Comparison of ENCODE assay signal across 11 cellular contexts in genomic region chr13:98517576-98518310, GRCh38. TPM values are rescaled to one million over a fixed set of nuclear protein-coding genes. Genes with fewer than 3 reads are reported as not detected.
DNase-seq lines count a peak whose midpoint lies in the region; ATAC-seq and TF ChIP-seq lines count a peak whose summit lies in the region.
"Had no signal": no experiment of that assay in that cellular context is flagged by ENCODE, and none has a peak within 500 bp of the region (broad histone marks: within the 10 kb centered on the region; RNA-seq: fewer than 3 reads in every experiment).

No MANE protein-coding gene starts in this region.

- ATAC-seq in GM18519 (IDR thresholded peaks at IDR 0.05; ENCODE audit: low FRiP score, unreplicated experiment) = peak; percentile 32
- ATAC-seq in WTC11 = no peak
- peak in 1 of 2 donors; percentile 69 for ATAC-seq in natural killer cell treated with Interleukin-12 subunit alpha and Interleukin-12 subunit beta and Interleukin-15 and Interleukin-18, amount 100 ng/mL, for 72 hours
- no peak for ATAC-seq in gastrocnemius medialis
- ATAC-seq: right cardiac atrium had no signal

- TF ChIP-seq POLR2A in gastrocnemius medialis (IDR thresholded peaks at IDR 0.05) = no peak

- no peak overlapping the region for H3K27ac ChIP-seq in HEK293 (ENCODE audit: extremely low read depth, low read depth, low read length)
- H3K27ac ChIP-seq in gastrocnemius medialis = no peak overlapping the region

- TF ChIP-seq CTCF in HEK293 (tag by site-specific recombination; IDR thresholded peaks at IDR 0.05) (no peak), WTC11 (IDR thresholded peaks at IDR 0.05) (no peak), gastrocnemius medialis (IDR thresholded peaks at IDR 0.05 in 4 of 5, conservative IDR thresholded peaks at IDR 0.05 in 1 of 5) (no peak)

- in situ Hi-C loops in gastrocnemius medialis (cut with MboI; ENCODE audit: low sequenced_read_pairs in 4 of 4) = no loop called here

- H3K4me3 ChIP-seq in HEK293 (ENCODE audit: low read depth, low read length) (no peak overlapping the region), gastrocnemius medialis (no peak overlapping the region)

- no peak overlapping the region for H3K4me3 Mint-ChIP-seq in WTC11
- H3K4me3 Mint-ChIP-seq in natural killer cell treated with Interleukin-12 subunit alpha and Interleukin-12 subunit beta and Interleukin-15 and Interleukin-18, amount 100 ng/mL, for 72 hours = peak overlapping the region; percentile 6

- POLR2A ChIA-PET in HEK293 (lab: Yijun Ruan, JAX) = no interaction called here
- POLR2A ChIA-PET in WTC11 (lab: Charles Lee) = no interaction called here

- no peaks in the 10 kb centered on the region for H3K27me3 ChIP-seq in gastrocnemius medialis

- H3K36me3 ChIP-seq in HEK293 (ENCODE audit: control insufficient read depth in 2 of 2, insufficient read depth in 1 of 2, low read length in 2 of 2) = peaks cover 0 to 25% of the 10 kb centered on the region in 2 experiments; a peak in 2 of 3 replicates
- H3K36me3 ChIP-seq in gastrocnemius medialis = no peaks in the 10 kb centered on the region

- intact Hi-C loops in gastrocnemius medialis (cut with DNase I; ENCODE audit: low total_unique reads) = no loop called here

- no peaks in the 10 kb centered on the region for H3K27me3 Mint-ChIP-seq in WTC11 (ENCODE audit: low read depth)
- no peaks in the 10 kb centered on the region for H3K27me3 Mint-ChIP-seq in natural killer cell treated with Interleukin-12 subunit alpha and Interleukin-12 subunit beta and Interleukin-15 and Interleukin-18, amount 100 ng/mL, for 72 hours

- CTCF ChIA-PET in HEK293 (lab: Yijun Ruan, JAX) (interaction anchor here (1.5 kb wide), 1 partner anchor 136 kb away, joined by 5 read pairs; no protein-coding TSS in a partner anchor), WTC11 (lab: Charles Lee) (no interaction called here)

- H3K4me1 ChIP-seq in HEK293 (ENCODE audit: control insufficient read depth, insufficient read depth, low read length) (no peaks in the 10 kb centered on the region), gastrocnemius medialis (peaks cover 47 to 50% of the 10 kb centered on the region in 2 donors)

- H3K9me3 Mint-ChIP-seq in WTC11 = no peaks in the 10 kb centered on the region
- no peaks in the 10 kb centered on the region for H3K9me3 Mint-ChIP-seq in natural killer cell treated with Interleukin-12 subunit alpha and Interleukin-12 subunit beta and Interleukin-15 and Interleukin-18, amount 100 ng/mL, for 72 hours

- peaks cover 18% of the 10 kb centered on the region for H3K36me3 Mint-ChIP-seq in WTC11
- peaks cover 6% of the 10 kb centered on the region for H3K36me3 Mint-ChIP-seq in natural killer cell treated with Interleukin-12 subunit alpha and Interleukin-12 subunit beta and Interleukin-15 and Interleukin-18, amount 100 ng/mL, for 72 hours

- H3K27ac Mint-ChIP-seq in WTC11 = peak overlapping the region; percentile 67
- peak overlapping the region; percentile 34 to 53 for H3K27ac Mint-ChIP-seq in natural killer cell treated with Interleukin-12 subunit alpha and Interleukin-12 subunit beta and Interleukin-15 and Interleukin-18, amount 100 ng/mL, for 72 hours

- no peaks in the 10 kb centered on the region for H3K9me3 ChIP-seq in HEK293 (ENCODE audit: control insufficient read depth, insufficient read depth, low read depth, low read length)
- no peaks in the 10 kb centered on the region for H3K9me3 ChIP-seq in gastrocnemius medialis

- peaks cover 58% of the 10 kb centered on the region for H3K4me1 Mint-ChIP-seq in WTC11
- peaks cover 62 to 78% of the 10 kb centered on the region in 2 donors for H3K4me1 Mint-ChIP-seq in natural killer cell treated with Interleukin-12 subunit alpha and Interleukin-12 subunit beta and Interleukin-15 and Interleukin-18, amount 100 ng/mL, for 72 hours (ENCODE audit: low read depth in 2 of 2)

- DNase-seq in WTC11 (ENCODE audit: low spot score) (no peak), gastrocnemius medialis (no peak), AML-193 (lab: John Stamatoyannopoulos, UW) (no peak), C1 segment of cervical spinal cord (lab: John Stamatoyannopoulos, UW) (no peak), SIG-M5 (lab: John Stamatoyannopoulos, UW) (no peak)
- DNase-seq in natural killer cell treated with Interleukin-12 subunit alpha and Interleukin-12 subunit beta and Interleukin-15 and Interleukin-18, amount 100 ng/mL, for 72 hours (ENCODE audit: low spot score) = no peak
- DNase-seq: kidney glomerular epithelial cell, NCI-H2029, right cardiac atrium had no signal

TF ChIP-seq in HEK293, 187 proteins besides CTCF, POLR2A, EP300 and RAD21:
- no peak for TF ChIP-seq ZNF626 (tag by site-specific recombination; IDR thresholded peaks at IDR 0.05)
- TF ChIP-seq ZSCAN30 (tag by site-specific recombination; IDR thresholded peaks at IDR 0.05) = no peak
- no peak for TF ChIP-seq PRDM4 (tag by site-specific recombination; IDR thresholded peaks at IDR 0.05)
- no peak for TF ChIP-seq ZNF274 (IDR thresholded peaks at IDR 0.05; ENCODE audit: low read length)
- TF ChIP-seq ZNF274 (tag by site-specific recombination; IDR thresholded peaks at IDR 0.05; ENCODE audit: borderline replicate concordance) = no peak
- peak; percentile 50; the same call in 1 of the 2 replicates for TF ChIP-seq ZNF677 (tag by site-specific recombination; IDR thresholded peaks at IDR 0.05)
- no peak for TF ChIP-seq ZNF768 (tag by site-specific recombination; IDR thresholded peaks at IDR 0.05)

TF ChIP-seq in WTC11, 78 proteins besides CTCF, POLR2A, EP300 and RAD21:
- no peak for TF ChIP-seq FOXK1 (CRISPR knock-in tag; IDR thresholded peaks at IDR 0.05)
- no peak for TF ChIP-seq ZNF512 (CRISPR knock-in tag; IDR thresholded peaks at IDR 0.05; ENCODE audit: borderline replicate concordance)
- TF ChIP-seq PRRX2 (CRISPR knock-in tag; IDR thresholded peaks at IDR 0.05) = no peak
- no peak for TF ChIP-seq GABPB1 (CRISPR knock-in tag; IDR thresholded peaks at IDR 0.05)
- no peak for TF ChIP-seq IRF2 (CRISPR knock-in tag; IDR thresholded peaks at IDR 0.05; ENCODE audit: borderline replicate concordance, low read depth)

RNA-seq across cellular contexts. Expression of gene STK24, which starts 59.2 kb away (rescaled TPM):
- total RNA-seq in WTC11 (2021) (122 to 138 TPM (median 134 TPM) in 3 replicates), gastrocnemius medialis (10 to 100 TPM; 28.7 to 68.4 (median 49.4) TPM)
- total RNA-seq in natural killer cell treated with Interleukin-12 subunit alpha and Interleukin-12 subunit beta and Interleukin-15 and Interleukin-18, amount 100 ng/mL, for 72 hours = 10 to 100 TPM; 73.0 to 90.1 TPM
